8 cellular contexts compared by ENCODE assay signal in the genomic region with DNA sequence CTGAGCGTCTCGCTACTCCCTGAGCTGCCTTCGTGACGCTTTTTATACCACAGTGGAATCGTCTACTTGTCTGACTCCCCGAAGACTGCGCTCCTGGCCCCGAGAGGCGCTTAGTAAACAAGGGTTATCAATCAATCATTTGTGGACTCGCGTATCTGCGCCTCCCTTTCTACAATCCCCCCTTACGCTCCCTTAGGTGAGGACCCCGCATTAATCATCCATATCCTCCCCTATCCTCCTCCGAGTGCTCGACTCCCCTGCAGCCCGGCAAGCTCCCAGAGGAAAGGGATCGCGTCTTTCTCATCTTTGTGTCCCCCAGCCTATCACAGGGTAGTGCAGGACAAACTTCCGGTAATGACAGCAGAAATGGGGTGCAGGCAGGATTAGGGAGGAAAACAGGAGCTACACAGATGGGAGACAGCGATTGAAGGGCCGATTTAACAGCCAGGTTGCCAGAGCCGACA. TPM values are rescaled to one million over a fixed set of nuclear protein-coding genes. Genes with fewer than 3 reads are reported as not detected.
DNase-seq lines count a peak whose midpoint lies in the region; ATAC-seq and TF ChIP-seq lines count a peak whose summit lies in the region.

No MANE protein-coding gene starts in this region.

- H3K27me3 ChIP-seq in RWPE2 (ENCODE audit: insufficient read depth, poor library complexity, severe bottlenecking): no peaks in the 10 kb centered on the region
- H3K27me3 ChIP-seq in body of pancreas: no peaks in the 10 kb centered on the region
- H3K27me3 ChIP-seq in spleen (replicated peaks in 1 of 7): no peaks in the 10 kb centered on the region

- DNase-seq in CD1c-positive myeloid dendritic cell (ENCODE audit: extremely low spot score) (peak; percentile 64), RWPE2 (ENCODE audit: low spot score) (no peak), body of pancreas (peak; percentile 24 to 45 (median 26)), iPS-NIHi11 (ENCODE audit: low spot score) (peak; percentile 48), spleen (peak; percentile 78), NCI-H1048 (lab: John Stamatoyannopoulos, UW) (no peak)

- H3K4me1 ChIP-seq in RWPE2 (ENCODE audit: insufficient read depth, poor library complexity, severe bottlenecking) (peaks cover 9% of the 10 kb centered on the region), body of pancreas (peaks cover 50% of the 10 kb centered on the region), spleen (peaks cover 51 to 76% (median 67%) of the 10 kb centered on the region in 6 donors)

- peaks cover under 1% of the 10 kb centered on the region; the same call in 1 of the 2 replicates for H3K36me3 ChIP-seq in RWPE2 (ENCODE audit: low read depth)
- H3K36me3 ChIP-seq in body of pancreas (replicated peaks in 1 of 2; ENCODE audit: insufficient read depth in 1 of 2, low read depth in 2 of 2): no peaks in the 10 kb centered on the region
- peaks cover 0 to 23% (median 0%) of the 10 kb centered on the region in 6 donors for H3K36me3 ChIP-seq in spleen

- H3K4me3 ChIP-seq in RWPE2 (ENCODE audit: severe bottlenecking) (peak overlapping the region; percentile 85), body of pancreas (peak overlapping the region; percentile 68 to 82), spleen (peak overlapping the region; percentile 75 to 97 (median 90))

- TF ChIP-seq CTCF in RWPE2 (IDR thresholded peaks at IDR 0.05; ENCODE audit: poor library complexity, severe bottlenecking) (no peak), body of pancreas (IDR thresholded peaks at IDR 0.05) (no peak), spleen (IDR thresholded peaks at IDR 0.05 in 8 of 11, conservative IDR thresholded peaks at IDR 0.05 in 3 of 11) (no peak)

- H3K27ac ChIP-seq in RWPE2 (ENCODE audit: poor library complexity, severe bottlenecking) (peak overlapping the region; percentile 58), body of pancreas (peak overlapping the region; percentile 82 to 96 (median 92)), spleen (peak overlapping the region; percentile 95 to 100 (median 98))

- intact Hi-C loops in body of pancreas (cut with DNase I): loop anchor here (10.0 kb wide), 1 partner anchor 208 kb away; no protein-coding TSS in a partner anchor
- intact Hi-C loops in spleen (cut with DNase I; ENCODE audit: low total_unique reads): no loop called here

- ATAC-seq in GM18858 (IDR thresholded peaks at IDR 0.05; ENCODE audit: unreplicated experiment) (peak; percentile 2), HG03354 (IDR thresholded peaks at IDR 0.05; ENCODE audit: poor library complexity, severe bottlenecking, unreplicated experiment) (peak; percentile 28), RWPE2 (ENCODE audit: low read depth) (peak; percentile 26), body of pancreas (peak; percentile 1)

- no peak for TF ChIP-seq POLR2A in body of pancreas (IDR thresholded peaks at IDR 0.05)
- no peak for TF ChIP-seq POLR2A in spleen (IDR thresholded peaks at IDR 0.05)

- H3K9me3 ChIP-seq in RWPE2 (ENCODE audit: severe bottlenecking): no peaks in the 10 kb centered on the region
- H3K9me3 ChIP-seq in body of pancreas: no peaks in the 10 kb centered on the region
- H3K9me3 ChIP-seq in spleen: no peaks in the 10 kb centered on the region

- 0% methylated on average over 23 of the region's 23 CpGs for WGBS in body of pancreas, 2 donors
- 0 to 1% (median 0%) methylated on average over 23 of the region's 23 CpGs for WGBS in spleen, 5 donors

RNA-seq across cellular contexts. Expression of a gene that starts 0.5 kb away (rescaled TPM):
- total RNA-seq in body of pancreas (100 to 1,000 TPM in 1 of 2 donors, 10 to 100 TPM in 1; 89.5 to 131 TPM), spleen (100 to 1,000 TPM; 215 to 295 (median 231) TPM)
- polyA plus RNA-seq in spleen: 100 to 1,000 TPM in 2 of 3 donors, 10 to 100 TPM in 1; 73.1 to 119 (median 111) TPM

RNA-seq across cellular contexts. Expression of a gene that starts 0.9 kb away (rescaled TPM):
- total RNA-seq in body of pancreas: 1 to 10 TPM; 1.3 to 2.9 TPM
- total RNA-seq in spleen: 10 to 100 TPM in 2 of 7 donors, 1 to 10 TPM in 5; 4.9 to 12.7 (median 6.8) TPM
- polyA plus RNA-seq in spleen: 1 to 10 TPM; 1.9 to 2.7 (median 2.7) TPM

RNA-seq across cellular contexts. Expression of a gene that starts 34.5 kb away (rescaled TPM):
- total RNA-seq in body of pancreas: not detected
- total RNA-seq in spleen: not detected
- not detected for polyA plus RNA-seq in spleen

Comparison
In these comparisons a context has a peak if more than half of its experiments do, and no peak if none do; other contexts are left out.
1. DNase-seq: peak in CD1c-positive myeloid dendritic cell (single experiment), body of pancreas (4 of 4), iPS-NIHi11 (single experiment) and spleen (single experiment); none in RWPE2 (single experiment) and NCI-H1048 (single experiment).
2. Peak in every context shown above with its lines, with median percentiles within 50 percentile points of each other: ATAC-seq, H3K27ac ChIP-seq and H3K4me3 ChIP-seq.